8 cellular contexts compared by ENCODE assay signal in genomic region chr11:96155627-96156378, GRCh38.
DNase-seq lines count a peak whose midpoint lies in the region; ATAC-seq and TF ChIP-seq lines count a peak whose summit lies in the region.

No MANE protein-coding gene starts in this region.

- no peaks in the 10 kb centered on the region for H3K27me3 ChIP-seq in dorsolateral prefrontal cortex

- intact Hi-C loops in dorsolateral prefrontal cortex (cut with DNase I) = no loop called here

- DNase-seq in CD1c-positive myeloid dendritic cell (ENCODE audit: extremely low spot score) (peak; percentile 92), dorsolateral prefrontal cortex (peak; percentile 20 to 85 (median 46)), mesenteric fat pad (ENCODE audit: low spot score) (peak; percentile 91), NCI-H2029 (lab: John Stamatoyannopoulos, UW) (no peak)
- peak; percentile 8 for DNase-seq in activated CD4-positive, CD25-positive, alpha-beta regulatory T cell treated with anti-CD3 and anti-CD28 coated beads, Interleukin-2, amount 50 U/mL, for 16 hours (ENCODE audit: low read depth, low spot score)
- peak; percentile 64 to 65 for DNase-seq in stimulated activated CD8-positive, alpha-beta memory T cell treated with anti-CD3 and anti-CD28 coated beads, Interleukin-2, amount 100 ng/mL, for 48 hours (ENCODE audit: low read depth in 2 of 2)

- peak overlapping the region in 55 of 59 donors; percentile 5 to 88 (median 70) for H3K27ac ChIP-seq in dorsolateral prefrontal cortex

- ATAC-seq in GM19395 (IDR thresholded peaks at IDR 0.05; ENCODE audit: unreplicated experiment) (peak; percentile 65), HG03469 (IDR thresholded peaks at IDR 0.05; ENCODE audit: unreplicated experiment) (peak; percentile 40)

- peak in 30 of 56 donors; percentile 12 to 40 (median 23) for TF ChIP-seq CTCF in dorsolateral prefrontal cortex (IDR thresholded peaks at IDR 0.05 in 54 of 56, conservative IDR thresholded peaks at IDR 0.05 in 2 of 56; ENCODE audit: low read depth in 1 of 56, partially characterized antibody in 56 of 56)

- peak overlapping the region in 8 of 59 donors; percentile 5 to 19 (median 12) for H3K4me3 ChIP-seq in dorsolateral prefrontal cortex
